ENCODE assay signal across 8 cellular contexts in genomic region chr4:122584517-122584916, GRCh38. TPM values are rescaled to one million over a fixed set of nuclear protein-coding genes. Genes with fewer than 3 reads are reported as not detected.
DNase-seq lines count a peak whose midpoint lies in the region; ATAC-seq and TF ChIP-seq lines count a peak whose summit lies in the region.

No MANE protein-coding gene starts in this region.

- H3K4me1 Mint-ChIP-seq in T-helper 17 cell (peaks cover 22% of the 10 kb centered on the region), Caco-2 (ENCODE audit: low read depth, unreplicated experiment) (no peaks in the 10 kb centered on the region)

- H3K4me1 ChIP-seq in Caco-2, result no peaks in the 10 kb centered on the region

- H3K9me3 Mint-ChIP-seq in Caco-2 (ENCODE audit: unreplicated experiment), result no peaks in the 10 kb centered on the region

- H3K36me3 ChIP-seq in kidney epithelial cell (ENCODE audit: control insufficient read depth, insufficient read depth, low read length) (no peaks in the 10 kb centered on the region), Caco-2 (ENCODE audit: control insufficient read depth, insufficient read depth, low read length) (no peaks in the 10 kb centered on the region)

- no peak for TF ChIP-seq CTCF in kidney epithelial cell (IDR thresholded peaks at IDR 0.05; ENCODE audit: insufficient read depth, low read length, poor library complexity, severe bottlenecking)
- TF ChIP-seq CTCF in Caco-2 (IDR thresholded peaks at IDR 0.05; ENCODE audit: insufficient read depth in 1 of 2, low read depth in 1 of 2, low read length in 1 of 2, severe bottlenecking in 1 of 2, unreplicated experiment in 1 of 2), result no peak

- intact Hi-C loops in Caco-2 (cut with micrococcal nuclease; ENCODE audit: unreplicated experiment), result no loop called here

- no peaks in the 10 kb centered on the region for H3K27me3 ChIP-seq in kidney epithelial cell (ENCODE audit: control insufficient read depth, insufficient read depth, low read length)
- H3K27me3 ChIP-seq in Caco-2 (replicated peaks; ENCODE audit: control insufficient read depth, insufficient read depth, low read length), result no peaks in the 10 kb centered on the region

- POLR2A ChIA-PET in Caco-2 (lab: Charles Lee), result no interaction called here

- H3K4me3 Mint-ChIP-seq in T-helper 17 cell, result no peak overlapping the region
- no peak overlapping the region for H3K4me3 Mint-ChIP-seq in Caco-2 (ENCODE audit: unreplicated experiment)

- peak; percentile 95 for DNase-seq in COLO829 (ENCODE audit: low spot score)
- DNase-seq in T-helper 17 cell, result no peak
- DNase-seq in kidney epithelial cell (ENCODE audit: low read depth), result peak; percentile 31
- DNase-seq in NCI-H345 (lab: John Stamatoyannopoulos, UW), result no peak
- no peak for DNase-seq in effector CD8-positive, alpha-beta T cell (lab: John Stamatoyannopoulos, UW)
- DNase-seq in Caco-2, result no peak

- H3K4me3 ChIP-seq in kidney epithelial cell (ENCODE audit: low read depth, low read length) (no peak overlapping the region), Caco-2 (ENCODE audit: low read depth, low read length) (no peak overlapping the region)

- peak overlapping the region; percentile 51 for H3K27ac Mint-ChIP-seq in T-helper 17 cell
- no peak overlapping the region for H3K27ac Mint-ChIP-seq in Caco-2 (ENCODE audit: unreplicated experiment)

- CTCF ChIA-PET in Caco-2 (lab: Charles Lee), result no interaction called here

- no peaks in the 10 kb centered on the region for H3K9me3 ChIP-seq in T-helper 17 cell (ENCODE audit: control insufficient read depth, low read length, poor library complexity, severe bottlenecking)
- H3K9me3 ChIP-seq in Caco-2, result no peaks in the 10 kb centered on the region

- no TSS peak for BruUV-seq in Caco-2 (replicated peaks; lab: Mats Ljungman, UMichigan)

- H3K36me3 Mint-ChIP-seq in T-helper 17 cell (ENCODE audit: low read depth), result peaks cover 2% of the 10 kb centered on the region
- no peaks in the 10 kb centered on the region for H3K36me3 Mint-ChIP-seq in Caco-2 (ENCODE audit: insufficient read depth, unreplicated experiment)

- no peaks in the 10 kb centered on the region for H3K27me3 Mint-ChIP-seq in T-helper 17 cell
- H3K27me3 Mint-ChIP-seq in Caco-2 (ENCODE audit: insufficient read depth, unreplicated experiment), result no peaks in the 10 kb centered on the region

- ATAC-seq in HG02642 (IDR thresholded peaks at IDR 0.05; ENCODE audit: poor library complexity, unreplicated experiment) (peak; percentile 57), T-helper 17 cell (peak; percentile 39), HG02970 (IDR thresholded peaks at IDR 0.05; ENCODE audit: low FRiP score, unreplicated experiment) (no peak)

RNA-seq across cellular contexts. Expression of gene IL21, which starts 36.3 kb away (rescaled TPM):
- total RNA-seq in T-helper 17 cell (under 1 TPM; 0.77 to 0.91 TPM), kidney epithelial cell (not detected in 2 replicates), Caco-2 (2022) (not detected in 2 replicates)

Comparison
In these comparisons a context has a peak if more than half of its experiments do, and no peak if none do; other contexts are left out.
1. DNase-seq: peak in COLO829 (single experiment) and kidney epithelial cell (single experiment); none in T-helper 17 cell (0 of 3), NCI-H345 (single experiment), effector CD8-positive, alpha-beta T cell (single experiment) and Caco-2 (0 of 2).